ENCODE assay signal across 13 cellular contexts in genomic region chr12:27177716-27178115, GRCh38.
DNase-seq lines count a peak whose midpoint lies in the region; ATAC-seq and TF ChIP-seq lines count a peak whose summit lies in the region.
"Had no signal": no experiment of that assay in that cellular context is flagged by ENCODE, and none has a peak within 500 bp of the region (broad histone marks: within the 10 kb centered on the region; RNA-seq: fewer than 3 reads in every experiment).

No MANE protein-coding gene starts in this region.

- no peak overlapping the region for H3K4me2 ChIP-seq in SK-N-SH

- POLR2A ChIA-PET in SK-N-SH (lab: Yijun Ruan, JAX), result interaction anchor here (0.5 kb wide), 1 partner anchor 28 kb away, joined by 3 read pairs; no protein-coding TSS in a partner anchor

- no peak for TF ChIP-seq EP300 in SK-N-SH (IDR thresholded peaks at IDR 0.05; ENCODE audit: borderline replicate concordance in 1 of 2, low read depth in 1 of 2, low read length in 1 of 2)

- H3K9me2 ChIP-seq in SK-N-SH, result no peaks in the 10 kb centered on the region

- TF ChIP-seq CTCF in left ventricle myocardium inferior (IDR thresholded peaks at IDR 0.05; ENCODE audit: borderline replicate concordance) (no peak), SK-N-SH (IDR thresholded peaks at IDR 0.05) (no peak)

- no peak overlapping the region for H2AFZ ChIP-seq in SK-N-SH (ENCODE audit: low read depth)

- peaks cover 40% of the 10 kb centered on the region for H3F3A ChIP-seq in SK-N-SH (replicated peaks; ENCODE audit: insufficient read depth)

- peak overlapping the region; percentile 78 for H3K27ac ChIP-seq in left ventricle myocardium inferior (replicated peaks)
- peak overlapping the region in 1 of 2 experiments; percentile 50; a peak in 2 of 4 replicates for H3K27ac ChIP-seq in SK-N-SH (ENCODE audit: low read depth in 2 of 2, low read length in 1 of 2)
- H3K27ac ChIP-seq: dorsolateral prefrontal cortex had no signal

- ATAC-seq in Right ventricle myocardium superior (ENCODE audit: poor library complexity) (no peak), HG03139 (IDR thresholded peaks at IDR 0.05; ENCODE audit: unreplicated experiment) (no peak), GM18861 (IDR thresholded peaks at IDR 0.05; ENCODE audit: unreplicated experiment) (no peak)

- TF ChIP-seq RAD21 in SK-N-SH (IDR thresholded peaks at IDR 0.05; ENCODE audit: low read length), result no peak

- CTCF ChIA-PET in SK-N-SH (lab: Yijun Ruan, JAX), result interaction anchor here (1.2 kb wide), 1 partner anchor 129 kb away, joined by 3 read pairs; no protein-coding TSS in a partner anchor

- H3K9ac ChIP-seq in SK-N-SH, result no peak overlapping the region

- H3K4me3 ChIP-seq in left ventricle myocardium inferior (no peak overlapping the region), SK-N-SH (ENCODE audit: low read depth in 2 of 2, low read length in 1 of 2) (no peak overlapping the region)
- H3K4me3 ChIP-seq: dorsolateral prefrontal cortex, HAP-1 had no signal

- H3K9me3 ChIP-seq in left ventricle myocardium inferior (replicated peaks) (peaks cover 5% of the 10 kb centered on the region), SK-N-SH (no peaks in the 10 kb centered on the region)
- H3K9me3 ChIP-seq: HAP-1 had no signal

- H3K79me2 ChIP-seq in SK-N-SH (ENCODE audit: insufficient read depth), result no peaks in the 10 kb centered on the region

- H3K36me3 ChIP-seq in left ventricle myocardium inferior (no peaks in the 10 kb centered on the region), SK-N-SH (replicated peaks in 1 of 2; ENCODE audit: control insufficient read depth in 1 of 2, insufficient read depth in 2 of 2, low read length in 1 of 2) (no peaks in the 10 kb centered on the region)
- H3K36me3 ChIP-seq: HAP-1 had no signal

- intact Hi-C loops in left ventricle myocardium inferior (cut with micrococcal nuclease) (no loop called here), Right ventricle myocardium superior (cut with DNase I) (no loop called here)

- H3K4me1 ChIP-seq in left ventricle myocardium inferior (peaks cover 21% of the 10 kb centered on the region), SK-N-SH (ENCODE audit: control insufficient read depth in 1 of 2, insufficient read depth in 2 of 2, low read depth in 1 of 2, low read length in 1 of 2) (peaks cover 0 to 38% of the 10 kb centered on the region in 2 experiments; a peak in 3 of 4 replicates)

- no peak for DNase-seq in left ventricle myocardium inferior
- DNase-seq in Right ventricle myocardium superior, result no peak
- DNase-seq in amniotic epithelial cell (ENCODE audit: low read depth), result peak; percentile 63
- peak; percentile 92 for DNase-seq in iris pigment epithelial cell (ENCODE audit: low read depth)
- no peak for DNase-seq in GOT3 (lab: John Stamatoyannopoulos, UW)
- DNase-seq in SK-N-SH, result no peak
- DNase-seq: activated CD4-positive, alpha-beta T cell treated with anti-CD3 and anti-CD28 coated beads for 48 hours; dorsolateral prefrontal cortex; NCI-H226; stimulated activated CD4-positive, alpha-beta T cell treated with anti-CD3 and anti-CD28 coated beads, Interleukin-15, amount 100 ng/mL, for 24 hours had no signal

- H3K27me3 ChIP-seq in left ventricle myocardium inferior (ENCODE audit: low read depth), result no peaks in the 10 kb centered on the region
- no peaks in the 10 kb centered on the region for H3K27me3 ChIP-seq in SK-N-SH (ENCODE audit: insufficient read depth)
- H3K27me3 ChIP-seq: dorsolateral prefrontal cortex had no signal

- H4K20me1 ChIP-seq in SK-N-SH (ENCODE audit: insufficient read depth), result no peaks in the 10 kb centered on the region

TF ChIP-seq in SK-N-SH, 30 proteins besides CTCF, POLR2A, EP300 and RAD21:
- TF ChIP-seq PBX3 (IDR thresholded peaks at IDR 0.05), result no peak
- TF ChIP-seq FOXM1 (IDR thresholded peaks at IDR 0.05; ENCODE audit: low read depth), result no peak
- TF ChIP-seq MXI1 (IDR thresholded peaks at IDR 0.05; ENCODE audit: low read depth, low read length), result no peak
- TF ChIP-seq REST (IDR thresholded peaks at IDR 0.05; ENCODE audit: low read depth, low read length), result no peak
- no peak for TF ChIP-seq IRF3 (IDR thresholded peaks at IDR 0.05; ENCODE audit: low read depth, low read length)
- TF ChIP-seq NRF1 (IDR thresholded peaks at IDR 0.05; ENCODE audit: low read depth, low read length), result no peak
- no peak for TF ChIP-seq GABPA (IDR thresholded peaks at IDR 0.05; ENCODE audit: low read depth)
- no peak for TF ChIP-seq RCOR1 (IDR thresholded peaks at IDR 0.05; ENCODE audit: low read length)
- no peak for TF ChIP-seq RFX5 (IDR thresholded peaks at IDR 0.05; ENCODE audit: low read length)
- no peak for TF ChIP-seq POLR2AphosphoS5 (IDR thresholded peaks at IDR 0.05; ENCODE audit: low read depth, low read length)
- no peak for TF ChIP-seq GATA2 (CRISPR knock-in tag; IDR thresholded peaks at IDR 0.05)
- TF ChIP-seq EZH2phosphoT487 (IDR thresholded peaks at IDR 0.05; ENCODE audit: borderline replicate concordance, low read depth), result no peak
- no peak for TF ChIP-seq FOXJ3 (CRISPR knock-in tag; IDR thresholded peaks at IDR 0.05)
- no peak for TF ChIP-seq ELF1 (IDR thresholded peaks at IDR 0.05)
- no peak for TF ChIP-seq ZBTB33 (IDR thresholded peaks at IDR 0.05; ENCODE audit: borderline replicate concordance, low read depth)
- TF ChIP-seq USF2 (IDR thresholded peaks at IDR 0.05; ENCODE audit: borderline replicate concordance, low read depth, low read length), result no peak

Comparison
In these comparisons a context has a peak if more than half of its experiments do, and no peak if none do; other contexts are left out.
1. DNase-seq: peak in amniotic epithelial cell (single experiment) and iris pigment epithelial cell (single experiment); none in left ventricle myocardium inferior (single experiment), Right ventricle myocardium superior (single experiment), GOT3 (single experiment) and SK-N-SH (single experiment).